In the genomic region with DNA sequence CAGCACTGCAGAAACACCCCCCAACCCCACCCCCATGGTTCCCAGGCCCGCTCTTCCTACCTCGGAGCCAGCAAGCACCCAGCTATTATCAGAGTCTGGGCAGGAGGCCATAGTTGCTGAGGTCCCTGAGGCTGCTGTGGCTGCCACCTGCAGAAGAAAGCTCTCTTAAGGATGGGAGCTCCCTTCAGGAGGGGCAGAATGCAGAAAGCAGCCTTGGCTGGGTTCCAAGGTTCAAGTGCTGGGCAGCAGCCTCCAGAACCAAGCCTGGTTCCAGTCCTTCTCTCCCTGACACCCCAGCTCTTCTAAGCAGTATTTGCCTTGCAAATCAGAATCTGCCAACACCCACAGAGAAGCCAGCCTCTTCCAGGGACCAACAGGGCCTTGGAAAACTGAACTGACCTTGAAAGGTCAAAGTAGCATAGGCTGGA, we compare ENCODE assay signal across 11 cellular contexts. TPM values are rescaled to one million over a fixed set of nuclear protein-coding genes. Genes with fewer than 3 reads are reported as not detected.
A peak's percentile ranks its signal among the peaks of the same experiment; 100 is the strongest.
DNase-seq lines count a peak whose midpoint lies in the region; ATAC-seq lines count a peak whose summit lies in the region.
"Had no signal": no experiment of that assay in that cellular context is flagged by ENCODE, and none has a peak within 500 bp of the region (broad histone marks: within the 10 kb centered on the region; RNA-seq: fewer than 3 reads in every experiment).

No MANE protein-coding gene starts in this region.

- H3K27ac ChIP-seq in right cardiac atrium (ENCODE audit: low read length) (no peak overlapping the region), thymus (ENCODE audit: low read depth) (peak overlapping the region; percentile 54)
- H3K27ac ChIP-seq: C4-2B had no signal

- peaks cover 34% of the 10 kb centered on the region for H3K36me3 ChIP-seq in thymus (ENCODE audit: control insufficient read depth, insufficient read depth)

- 59% methylated on average over 2 of the region's 2 CpGs for WGBS in right cardiac atrium
- WGBS in thymus, result 63% methylated on average over 2 of the region's 2 CpGs

- peaks cover 22% of the 10 kb centered on the region for H3K4me1 ChIP-seq in right cardiac atrium (ENCODE audit: control insufficient read depth, insufficient read depth, low read length)
- H3K4me1 ChIP-seq in thymus (ENCODE audit: control insufficient read depth, insufficient read depth, low read length), result peaks cover 41% of the 10 kb centered on the region

- no peaks in the 10 kb centered on the region for H3K9me3 Mint-ChIP-seq in activated T-helper 17 cell treated with anti-CD3 and anti-CD28 coated beads, Interleukin-2, amount 50 U/mL, for 72 hours
- no peaks in the 10 kb centered on the region for H3K9me3 Mint-ChIP-seq in memory B cell

- DNase-seq in right cardiac atrium (peak in 2 of 3 donors; percentile 5 to 51), cardiac septum (ENCODE audit: low spot score) (no peak), memory B cell (ENCODE audit: low spot score in 2 of 2) (no peak), GDM1 (lab: John Stamatoyannopoulos, UW) (no peak)
- DNase-seq: HCEC 1CT, SW 1271 had no signal

- H3K4me3 Mint-ChIP-seq in activated T-helper 17 cell treated with anti-CD3 and anti-CD28 coated beads, Interleukin-2, amount 50 U/mL, for 72 hours, result peak overlapping the region; percentile 99
- peak overlapping the region; percentile 99 for H3K4me3 Mint-ChIP-seq in memory B cell

- H3K9me3 ChIP-seq in right cardiac atrium (ENCODE audit: control insufficient read depth, low read length) (no peaks in the 10 kb centered on the region), thymus (ENCODE audit: control insufficient read depth) (no peaks in the 10 kb centered on the region)

- peaks cover 54% of the 10 kb centered on the region for H3K4me1 Mint-ChIP-seq in activated T-helper 17 cell treated with anti-CD3 and anti-CD28 coated beads, Interleukin-2, amount 50 U/mL, for 72 hours
- H3K4me1 Mint-ChIP-seq in memory B cell, result peaks cover 49% of the 10 kb centered on the region

- ATAC-seq in right cardiac atrium (no peak), memory B cell (ENCODE audit: low read depth) (no peak), GM21381 (IDR thresholded peaks at IDR 0.05; ENCODE audit: unreplicated experiment) (no peak), GM19397 (IDR thresholded peaks at IDR 0.05; ENCODE audit: unreplicated experiment) (no peak)
- no peak for ATAC-seq in activated T-helper 17 cell treated with anti-CD3 and anti-CD28 coated beads, Interleukin-2, amount 50 U/mL, for 72 hours (replicated peaks)

- H3K27me3 ChIP-seq in right cardiac atrium (ENCODE audit: control insufficient read depth, insufficient read depth), result no peaks in the 10 kb centered on the region
- H3K27me3 ChIP-seq in thymus (ENCODE audit: control insufficient read depth, insufficient read depth), result no peaks in the 10 kb centered on the region

- H3K4me3 ChIP-seq in right cardiac atrium (ENCODE audit: low read length) (no peak overlapping the region), thymus (ENCODE audit: low read length) (peak overlapping the region; percentile 70)

- no peaks in the 10 kb centered on the region for H3K27me3 Mint-ChIP-seq in activated T-helper 17 cell treated with anti-CD3 and anti-CD28 coated beads, Interleukin-2, amount 50 U/mL, for 72 hours
- no peaks in the 10 kb centered on the region for H3K27me3 Mint-ChIP-seq in memory B cell

- H3K27ac Mint-ChIP-seq in activated T-helper 17 cell treated with anti-CD3 and anti-CD28 coated beads, Interleukin-2, amount 50 U/mL, for 72 hours, result peak overlapping the region; percentile 100
- peak overlapping the region; percentile 99 for H3K27ac Mint-ChIP-seq in memory B cell

- intact Hi-C loops in right cardiac atrium (cut with DNase I), result loop anchor here in 1 of 4 donors (10.0 kb wide), 1 partner anchor 111 kb away; a partner anchor contains a TSS
- intact Hi-C loops in cardiac septum (cut with DNase I), result no loop called here

- peaks cover 84% of the 10 kb centered on the region for H3K36me3 Mint-ChIP-seq in activated T-helper 17 cell treated with anti-CD3 and anti-CD28 coated beads, Interleukin-2, amount 50 U/mL, for 72 hours (ENCODE audit: low read depth)
- peaks cover 11% of the 10 kb centered on the region for H3K36me3 Mint-ChIP-seq in memory B cell

RNA-seq across cellular contexts. Expression of a gene that starts 2.3 kb away (rescaled TPM):
- total RNA-seq in right cardiac atrium (100 to 1,000 TPM in 1 of 4 donors, 10 to 100 TPM in 3; 84.8 to 104 (median 90.1) TPM), cardiac septum (49.1 TPM)
- polyA plus RNA-seq in right cardiac atrium (82.9 TPM), thymus (104 TPM)
- 100 to 1,000 TPM in 1 of 2 donors, 10 to 100 TPM in 1; 61.9 to 118 TPM for total RNA-seq in activated T-helper 17 cell treated with anti-CD3 and anti-CD28 coated beads, Interleukin-2, amount 50 U/mL, for 72 hours

RNA-seq across cellular contexts. Expression of a gene that starts 8.0 kb away (rescaled TPM):
- total RNA-seq in right cardiac atrium, result 10 to 100 TPM; 14.6 to 22.0 (median 18.6) TPM
- polyA plus RNA-seq in right cardiac atrium, result 14.3 TPM
- total RNA-seq in cardiac septum, result 16.9 TPM
- 10 to 100 TPM; 35.6 to 39.2 TPM for total RNA-seq in activated T-helper 17 cell treated with anti-CD3 and anti-CD28 coated beads, Interleukin-2, amount 50 U/mL, for 72 hours
- polyA plus RNA-seq in thymus, result 24.5 TPM

RNA-seq across cellular contexts. Expression of a gene that starts 16.9 kb away (rescaled TPM):
- total RNA-seq in right cardiac atrium, result 10 to 100 TPM; 63.2 to 81.7 (median 71.4) TPM
- 37.9 TPM for polyA plus RNA-seq in right cardiac atrium
- total RNA-seq in cardiac septum, result 70.5 TPM
- total RNA-seq in activated T-helper 17 cell treated with anti-CD3 and anti-CD28 coated beads, Interleukin-2, amount 50 U/mL, for 72 hours, result 10 to 100 TPM; 60.9 to 62.0 TPM
- 66.7 TPM for polyA plus RNA-seq in thymus

RNA-seq across cellular contexts. Expression of a gene that starts 17.1 kb away (rescaled TPM):
- total RNA-seq in right cardiac atrium (10 to 100 TPM; 51.5 to 74.3 (median 61.8) TPM), cardiac septum (30.9 TPM)
- polyA plus RNA-seq in right cardiac atrium (74.0 TPM), thymus (27.5 TPM)
- total RNA-seq in activated T-helper 17 cell treated with anti-CD3 and anti-CD28 coated beads, Interleukin-2, amount 50 U/mL, for 72 hours, result 10 to 100 TPM; 38.6 to 66.9 TPM

RNA-seq across cellular contexts. Expression of a gene that starts 20.9 kb away (rescaled TPM):
- total RNA-seq in right cardiac atrium (10 to 100 TPM; 19.9 to 28.1 (median 23.4) TPM), cardiac septum (16.0 TPM)
- polyA plus RNA-seq in right cardiac atrium (28.9 TPM), thymus (32.8 TPM)
- total RNA-seq in activated T-helper 17 cell treated with anti-CD3 and anti-CD28 coated beads, Interleukin-2, amount 50 U/mL, for 72 hours, result 100 to 1,000 TPM; 162 to 188 TPM

Comparison
In these comparisons a context has a peak if more than half of its experiments do, and no peak if none do; other contexts are left out.
1. DNase-seq: peak in right cardiac atrium (2 of 3); none in cardiac septum (single experiment), memory B cell (0 of 2) and GDM1 (single experiment).